Comparison of ENCODE assay signal across 8 cellular contexts in the genomic region with DNA sequence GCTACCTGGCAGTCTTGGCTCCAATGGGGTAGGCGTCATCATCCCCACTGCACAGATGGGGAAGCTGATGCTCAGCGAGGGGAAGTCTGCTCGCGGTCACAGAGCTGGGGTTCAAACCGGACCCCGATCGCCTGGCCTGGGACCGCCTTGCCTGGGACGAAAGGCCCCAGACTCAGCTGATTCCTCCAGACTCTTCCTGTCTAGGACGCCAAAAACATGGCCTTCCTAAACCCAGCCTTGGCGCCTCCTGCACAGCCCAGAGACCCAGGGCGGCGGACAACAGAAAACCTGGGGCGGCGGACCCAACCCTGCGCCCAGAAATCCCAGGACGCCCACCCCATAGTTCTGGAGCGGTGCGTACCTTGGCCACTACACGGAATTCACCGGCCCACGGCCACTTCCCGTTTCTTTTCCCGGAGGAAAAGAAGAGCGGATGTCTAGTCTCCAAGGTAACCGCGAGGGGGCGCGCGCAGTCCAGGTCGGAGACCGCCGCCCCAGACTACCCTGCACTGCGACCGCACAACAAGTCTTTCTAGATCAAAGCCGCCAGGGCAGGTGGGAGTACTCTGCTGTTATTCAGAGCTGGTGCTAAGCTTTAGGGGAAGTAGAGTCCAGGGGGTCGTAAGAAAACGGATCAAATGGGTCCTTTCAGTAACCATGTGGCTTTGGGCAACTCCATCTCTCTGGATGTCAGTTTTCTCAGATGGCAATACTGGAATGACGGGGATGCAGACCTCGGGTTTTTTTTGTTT. TPM values are rescaled to one million over a fixed set of nuclear protein-coding genes. Genes with fewer than 3 reads are reported as not detected.
DNase-seq lines count a peak whose midpoint lies in the region; ATAC-seq and TF ChIP-seq lines count a peak whose summit lies in the region.

No MANE protein-coding gene starts in this region.

- H3K27ac ChIP-seq in SJSA1 (no peak overlapping the region), osteoblast (ENCODE audit: low read depth, low read length) (no peak overlapping the region), thymus (ENCODE audit: low read depth) (no peak overlapping the region)

- peaks cover 1% of the 10 kb centered on the region for H3K4me1 ChIP-seq in SJSA1 (replicated peaks)
- peaks cover 3% of the 10 kb centered on the region for H3K4me1 ChIP-seq in osteoblast (ENCODE audit: insufficient read depth, low read length)
- peaks cover 4% of the 10 kb centered on the region for H3K4me1 ChIP-seq in thymus (ENCODE audit: control insufficient read depth, insufficient read depth, low read length)

- intact Hi-C loops in activated naive CD4-positive, alpha-beta T cell treated with anti-CD3 and anti-CD28 coated beads for 36 hours (cut with micrococcal nuclease), result loop anchor here (1.0 to 10.0 kb wide), 6 partner anchors 57 to 685 kb away; a partner anchor contains a TSS

- H3K9me3 ChIP-seq in SJSA1 (replicated peaks) (no peaks in the 10 kb centered on the region), osteoblast (ENCODE audit: low read depth, low read length) (no peaks in the 10 kb centered on the region), thymus (ENCODE audit: control insufficient read depth) (no peaks in the 10 kb centered on the region)

- WGBS in thymus, result 6% methylated on average over 40 of the region's 40 CpGs

- H3K27ac Mint-ChIP-seq in activated naive CD4-positive, alpha-beta T cell treated with anti-CD3 and anti-CD28 coated beads for 36 hours, result no peak overlapping the region

- H4K20me1 ChIP-seq in osteoblast (ENCODE audit: insufficient read depth, low read length), result no peaks in the 10 kb centered on the region

- peak overlapping the region; percentile 99 for H2AFZ ChIP-seq in osteoblast (ENCODE audit: low read length)

- no peaks in the 10 kb centered on the region for H3K36me3 ChIP-seq in SJSA1
- H3K36me3 ChIP-seq in osteoblast (ENCODE audit: insufficient read depth, low read length), result no peaks in the 10 kb centered on the region
- H3K36me3 ChIP-seq in thymus (ENCODE audit: control insufficient read depth, insufficient read depth), result no peaks in the 10 kb centered on the region

- no peaks in the 10 kb centered on the region for H3K36me3 Mint-ChIP-seq in activated naive CD4-positive, alpha-beta T cell treated with anti-CD3 and anti-CD28 coated beads for 36 hours (ENCODE audit: low read depth)

- CTCF ChIA-PET in activated naive CD4-positive, alpha-beta T cell treated with anti-CD3 and anti-CD28 coated beads for 36 hours (lab: Charles Lee), result interaction anchor here (0.5 to 2.8 kb wide), 18 partner anchors 8 to 998 kb away, joined by 3 to 20 read pairs (median 4); a partner anchor contains a TSS

- H3K27me3 Mint-ChIP-seq in activated naive CD4-positive, alpha-beta T cell treated with anti-CD3 and anti-CD28 coated beads for 36 hours (ENCODE audit: low read depth), result peaks cover 49% of the 10 kb centered on the region

- H3K4me1 Mint-ChIP-seq in activated naive CD4-positive, alpha-beta T cell treated with anti-CD3 and anti-CD28 coated beads for 36 hours (ENCODE audit: low read depth), result peaks cover 2% of the 10 kb centered on the region

- peak; percentile 76 for TF ChIP-seq CTCF in osteoblast (IDR thresholded peaks at IDR 0.05; ENCODE audit: extremely low read depth, low read depth, low read length)

- H3K4me3 Mint-ChIP-seq in activated naive CD4-positive, alpha-beta T cell treated with anti-CD3 and anti-CD28 coated beads for 36 hours, result peak overlapping the region; percentile 60

- H3K79me2 ChIP-seq in osteoblast (ENCODE audit: insufficient read depth, low read length), result no peaks in the 10 kb centered on the region

- H3K4me2 ChIP-seq in osteoblast (ENCODE audit: insufficient read depth, low read length), result peak overlapping the region; percentile 91

- peaks cover 14% of the 10 kb centered on the region for H3K27me3 ChIP-seq in SJSA1 (replicated peaks)
- H3K27me3 ChIP-seq in osteoblast (ENCODE audit: insufficient read depth, low read length), result peaks cover 27% of the 10 kb centered on the region
- H3K27me3 ChIP-seq in thymus (ENCODE audit: control insufficient read depth, insufficient read depth), result peaks cover 14% of the 10 kb centered on the region

- no peaks in the 10 kb centered on the region for H3K9me3 Mint-ChIP-seq in activated naive CD4-positive, alpha-beta T cell treated with anti-CD3 and anti-CD28 coated beads for 36 hours

- peak; percentile 72 for ATAC-seq in GM19452 (IDR thresholded peaks at IDR 0.05; ENCODE audit: unreplicated experiment)

- H3K4me3 ChIP-seq in SJSA1 (no peak overlapping the region; the same call in 1 of the 2 replicates), osteoblast (ENCODE audit: insufficient read depth, low read length) (peak overlapping the region; percentile 81), thymus (ENCODE audit: low read length) (peak overlapping the region; percentile 50)

- DNase-seq in CD1c-positive myeloid dendritic cell (ENCODE audit: extremely low spot score) (peak; percentile 80), HuH-7 (ENCODE audit: low spot score) (peak; percentile 52), SJSA1 (ENCODE audit: low read depth in 1 of 2, low spot score in 2 of 2) (peak; percentile 43 to 46), globus pallidus (ENCODE audit: low spot score) (peak; percentile 61), osteoblast (ENCODE audit: insufficient read length, low spot score, missing footprints) (peak; percentile 92)
- peak; percentile 77 for DNase-seq in activated naive CD4-positive, alpha-beta T cell treated with anti-CD3 and anti-CD28 coated beads for 36 hours

RNA-seq across cellular contexts. Expression of a gene that starts 4.9 kb away (rescaled TPM):
- not detected in 2 replicates for total RNA-seq in SJSA1 (2014; rRNA removed; shearing (Covaris generic))
- under 1 TPM in 1 of 2 experiments, not detected in 1; 0.02 TPM for total RNA-seq in activated naive CD4-positive, alpha-beta T cell treated with anti-CD3 and anti-CD28 coated beads for 36 hours
- total RNA-seq in osteoblast, result 2.2 and 3.5 TPM in 2 replicates
- 0.37 TPM for polyA plus RNA-seq in thymus

RNA-seq across cellular contexts. Expression of a gene that starts 29.7 kb away (rescaled TPM):
- 0.11 TPM in 1 of 2 replicates, not detected in the other for total RNA-seq in SJSA1 (2014; rRNA removed; shearing (Covaris generic))
- total RNA-seq in activated naive CD4-positive, alpha-beta T cell treated with anti-CD3 and anti-CD28 coated beads for 36 hours, result 1 to 10 TPM; 1.5 to 1.6 TPM
- 0.29 and 0.72 TPM in 2 replicates for total RNA-seq in osteoblast
- polyA plus RNA-seq in thymus, result 6.6 TPM

RNA-seq across cellular contexts. Expression of a gene that starts 57.5 kb away (rescaled TPM):
- 12.6 and 18.7 TPM in 2 replicates for total RNA-seq in SJSA1 (2014; rRNA removed; shearing (Covaris generic))
- total RNA-seq in activated naive CD4-positive, alpha-beta T cell treated with anti-CD3 and anti-CD28 coated beads for 36 hours, result 10 to 100 TPM; 30.8 to 35.1 TPM
- total RNA-seq in osteoblast, result 53.6 and 63.9 TPM in 2 replicates
- polyA plus RNA-seq in thymus, result 17.7 TPM
